Comparison of ENCODE assay signal across 1 cellular context in the genomic region with DNA sequence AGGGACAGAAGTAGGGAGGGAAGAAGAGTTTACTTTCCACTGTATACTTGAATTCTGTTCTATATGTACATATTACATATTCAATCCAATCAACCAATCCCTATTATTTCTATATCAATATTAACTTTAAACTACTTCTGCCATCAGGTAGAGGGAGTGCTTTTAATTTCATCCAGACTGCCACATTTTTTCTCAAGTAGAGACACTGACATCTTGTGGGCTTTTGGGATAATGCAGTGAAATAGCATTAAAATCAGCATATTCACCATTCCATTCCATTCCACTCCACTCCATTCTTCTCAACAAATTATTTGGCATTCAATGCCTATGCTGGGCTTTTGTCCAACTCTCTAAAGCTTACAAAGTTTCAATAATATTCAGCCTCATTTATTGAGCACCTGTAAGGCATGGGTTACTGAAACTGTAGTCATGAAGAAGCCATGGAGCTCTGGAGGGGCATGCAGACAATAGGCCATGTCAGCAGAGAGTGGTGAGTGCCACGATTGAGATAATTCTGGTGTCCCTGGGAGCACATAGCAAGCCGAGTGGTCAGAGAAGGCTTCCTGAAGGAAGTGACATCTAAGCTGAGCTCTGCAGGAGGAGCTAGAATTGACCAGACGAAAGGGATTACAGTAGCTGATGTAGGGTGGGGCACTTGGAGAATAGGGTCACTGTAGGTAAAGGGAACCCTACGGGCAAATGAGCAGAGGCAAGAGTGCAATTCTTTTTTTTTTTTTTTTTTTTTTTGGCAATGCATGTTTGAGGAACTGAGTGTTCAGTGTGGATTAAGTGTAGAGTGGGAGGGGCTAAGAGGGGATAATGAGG.
TF ChIP-seq lines count a peak whose summit lies in the region.

No MANE protein-coding gene starts in this region.

TF ChIP-seq in GM23338, 12 proteins besides CTCF, POLR2A, EP300 and RAD21 (continued from another document):
- TF ChIP-seq, protein P1, sequence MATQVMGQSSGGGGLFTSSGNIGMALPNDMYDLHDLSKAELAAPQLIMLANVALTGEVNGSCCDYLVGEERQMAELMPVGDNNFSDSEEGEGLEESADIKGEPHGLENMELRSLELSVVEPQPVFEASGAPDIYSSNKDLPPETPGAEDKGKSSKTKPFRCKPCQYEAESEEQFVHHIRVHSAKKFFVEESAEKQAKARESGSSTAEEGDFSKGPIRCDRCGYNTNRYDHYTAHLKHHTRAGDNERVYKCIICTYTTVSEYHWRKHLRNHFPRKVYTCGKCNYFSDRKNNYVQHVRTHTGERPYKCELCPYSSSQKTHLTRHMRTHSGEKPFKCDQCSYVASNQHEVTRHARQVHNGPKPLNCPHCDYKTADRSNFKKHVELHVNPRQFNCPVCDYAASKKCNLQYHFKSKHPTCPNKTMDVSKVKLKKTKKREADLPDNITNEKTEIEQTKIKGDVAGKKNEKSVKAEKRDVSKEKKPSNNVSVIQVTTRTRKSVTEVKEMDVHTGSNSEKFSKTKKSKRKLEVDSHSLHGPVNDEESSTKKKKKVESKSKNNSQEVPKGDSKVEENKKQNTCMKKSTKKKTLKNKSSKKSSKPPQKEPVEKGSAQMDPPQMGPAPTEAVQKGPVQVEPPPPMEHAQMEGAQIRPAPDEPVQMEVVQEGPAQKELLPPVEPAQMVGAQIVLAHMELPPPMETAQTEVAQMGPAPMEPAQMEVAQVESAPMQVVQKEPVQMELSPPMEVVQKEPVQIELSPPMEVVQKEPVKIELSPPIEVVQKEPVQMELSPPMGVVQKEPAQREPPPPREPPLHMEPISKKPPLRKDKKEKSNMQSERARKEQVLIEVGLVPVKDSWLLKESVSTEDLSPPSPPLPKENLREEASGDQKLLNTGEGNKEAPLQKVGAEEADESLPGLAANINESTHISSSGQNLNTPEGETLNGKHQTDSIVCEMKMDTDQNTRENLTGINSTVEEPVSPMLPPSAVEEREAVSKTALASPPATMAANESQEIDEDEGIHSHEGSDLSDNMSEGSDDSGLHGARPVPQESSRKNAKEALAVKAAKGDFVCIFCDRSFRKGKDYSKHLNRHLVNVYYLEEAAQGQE (IDR thresholded peaks at IDR 0.05; ENCODE audit: unreplicated experiment), result no peak
- no peak for TF ChIP-seq EZH2 (IDR thresholded peaks at IDR 0.05; ENCODE audit: low read depth, unreplicated experiment)
